Comparison of ENCODE assay signal across 2 cellular contexts in the genomic region with DNA sequence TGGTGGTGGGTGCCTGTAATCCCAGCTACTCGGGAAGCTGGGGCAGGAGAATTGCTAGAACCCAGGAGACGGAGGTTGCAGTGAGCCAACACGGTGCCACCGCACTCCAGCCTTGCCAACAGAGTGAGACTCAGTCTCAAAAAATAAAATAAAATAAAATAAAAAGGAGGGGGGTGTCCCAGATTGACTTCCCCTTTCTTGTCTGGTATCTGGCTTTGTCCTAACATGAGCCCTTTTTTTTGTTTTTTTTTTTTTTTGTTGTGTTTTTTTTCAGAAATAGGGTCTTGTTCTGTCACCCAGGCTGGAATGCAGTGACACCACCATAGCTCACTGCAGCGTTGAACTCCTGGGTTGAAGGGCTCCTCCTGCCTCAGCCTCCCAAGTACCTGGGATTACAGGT.
A peak's percentile ranks its signal among the peaks of the same experiment; 100 is the strongest.
TF ChIP-seq lines count a peak whose summit lies in the region.

No MANE protein-coding gene starts in this region.

TF ChIP-seq in GM12891, 5 proteins besides CTCF, POLR2A, EP300 and RAD21:
- TF ChIP-seq SPI1 (IDR thresholded peaks at IDR 0.05; ENCODE audit: low read depth, low read length), result peak; percentile 43; the same call in 1 of the 2 replicates
- TF ChIP-seq POLR2AphosphoS5 (IDR thresholded peaks at IDR 0.05; ENCODE audit: low read depth, low read length), result no peak

TF ChIP-seq in GM12878, 131 proteins besides CTCF, POLR2A, EP300 and RAD21:
- TF ChIP-seq SPI1 (IDR thresholded peaks at IDR 0.05; ENCODE audit: borderline replicate concordance, insufficient read depth, low read depth, low read length), result peak; percentile 27; the same call in 1 of the 2 replicates
- TF ChIP-seq FOS (IDR thresholded peaks at IDR 0.05; ENCODE audit: borderline replicate concordance, extremely low read depth, insufficient read length), result no peak
